In genomic region chr4:169619518-169619957, GRCh38 we compare ENCODE assay signal across 8 cellular contexts. TPM values are rescaled to one million over a fixed set of nuclear protein-coding genes. Genes with fewer than 3 reads are reported as not detected.
A peak's percentile ranks its signal among the peaks of the same experiment; 100 is the strongest.
DNase-seq lines count a peak whose midpoint lies in the region; ATAC-seq, FAIRE-seq and TF ChIP-seq lines count a peak whose summit lies in the region.

No MANE protein-coding gene starts in this region.

- peak overlapping the region; percentile 100 for H3K27ac Mint-ChIP-seq in WTC11

- no peaks in the 10 kb centered on the region for H3K27me3 ChIP-seq in layer of hippocampus (ENCODE audit: control insufficient read depth, insufficient read depth, low read length)

- CTCF ChIA-PET in WTC11 (lab: Charles Lee), result no interaction called here

- POLR2A ChIA-PET in WTC11 (lab: Charles Lee), result interaction anchor here (1.4 kb wide), 2 partner anchors 41 to 407 kb away, joined by 4 read pairs; partner anchors contain the start of gene MFAP3L

- TF ChIP-seq CTCF in 22Rv1 (IDR thresholded peaks at IDR 0.05), result peak; percentile 52
- no peak for TF ChIP-seq CTCF in WTC11 (IDR thresholded peaks at IDR 0.05)

- TF ChIP-seq POLR2A in GM12891 (IDR thresholded peaks at IDR 0.05; ENCODE audit: low read depth, low read length), result no peak

- peak overlapping the region; percentile 95 for H3K4me3 Mint-ChIP-seq in WTC11

- H3K9me3 Mint-ChIP-seq in WTC11, result peaks cover 3% of the 10 kb centered on the region; the same call in 1 of the 2 replicates

- no peak for DNase-seq in GM12891 (ENCODE audit: insufficient read length, low spot score)
- DNase-seq in NCI-H146 treated with DMSO at 0.1 percent for 48 hours (lab: John Stamatoyannopoulos, UW; ENCODE audit: unreplicated experiment), result peak; percentile 45
- DNase-seq in WTC11 (ENCODE audit: low spot score), result peak; percentile 25
- DNase-seq in cerebellum (ENCODE audit: low spot score), result peak; percentile 61
- peak; percentile 19 for DNase-seq in stimulated activated CD8-positive, alpha-beta memory T cell treated with anti-CD3 and anti-CD28 coated beads, Interleukin-15, amount 100 ng/mL, for 1 hour (ENCODE audit: low read depth)

- no peaks in the 10 kb centered on the region for H3K27me3 Mint-ChIP-seq in WTC11 (ENCODE audit: low read depth)

- peaks cover 21% of the 10 kb centered on the region for H3K4me1 Mint-ChIP-seq in WTC11

- FAIRE-seq in GM12891 (lab: Jason Lieb, UNC), result no peak

- no peaks in the 10 kb centered on the region for H3K36me3 Mint-ChIP-seq in WTC11

- ATAC-seq in HG02870 (IDR thresholded peaks at IDR 0.05; ENCODE audit: unreplicated experiment) (peak; percentile 39), WTC11 (peak; percentile 42)

- H3K27ac ChIP-seq in 22Rv1 (peak overlapping the region; percentile 87), layer of hippocampus (ENCODE audit: low read depth, low read length) (peak overlapping the region; percentile 88)

TF ChIP-seq in GM12891, 5 proteins besides CTCF, POLR2A, EP300 and RAD21:
- TF ChIP-seq SPI1 (IDR thresholded peaks at IDR 0.05; ENCODE audit: low read depth, low read length) (no peak), POU2F2 (IDR thresholded peaks at IDR 0.05; ENCODE audit: low read depth, low read length) (peak; percentile 88; the same call in 1 of the 2 replicates), POLR2AphosphoS5 (IDR thresholded peaks at IDR 0.05; ENCODE audit: low read depth, low read length) (no peak), PAX5 (IDR thresholded peaks at IDR 0.05; ENCODE audit: insufficient read depth, low read length, severe bottlenecking) (no peak)

TF ChIP-seq in WTC11, 78 proteins besides CTCF, POLR2A, EP300 and RAD21 (continues in another document):
- TF ChIP-seq MLX (CRISPR knock-in tag; IDR thresholded peaks at IDR 0.05) (no peak), HMGXB4 (CRISPR knock-in tag; IDR thresholded peaks at IDR 0.05) (no peak), GABPB1 (CRISPR knock-in tag; IDR thresholded peaks at IDR 0.05) (no peak), TEAD4 (CRISPR knock-in tag; IDR thresholded peaks at IDR 0.05) (no peak), E2F1 (CRISPR knock-in tag; IDR thresholded peaks at IDR 0.05) (no peak), ZBTB21 (CRISPR knock-in tag; IDR thresholded peaks at IDR 0.05; ENCODE audit: borderline replicate concordance) (no peak), ZMAT4 (CRISPR knock-in tag; IDR thresholded peaks at IDR 0.05) (no peak), ATF1 (CRISPR knock-in tag; IDR thresholded peaks at IDR 0.05) (no peak), MXD4 (CRISPR knock-in tag; IDR thresholded peaks at IDR 0.05; ENCODE audit: borderline replicate concordance) (no peak)
- TF ChIP-seq, protein P1, sequence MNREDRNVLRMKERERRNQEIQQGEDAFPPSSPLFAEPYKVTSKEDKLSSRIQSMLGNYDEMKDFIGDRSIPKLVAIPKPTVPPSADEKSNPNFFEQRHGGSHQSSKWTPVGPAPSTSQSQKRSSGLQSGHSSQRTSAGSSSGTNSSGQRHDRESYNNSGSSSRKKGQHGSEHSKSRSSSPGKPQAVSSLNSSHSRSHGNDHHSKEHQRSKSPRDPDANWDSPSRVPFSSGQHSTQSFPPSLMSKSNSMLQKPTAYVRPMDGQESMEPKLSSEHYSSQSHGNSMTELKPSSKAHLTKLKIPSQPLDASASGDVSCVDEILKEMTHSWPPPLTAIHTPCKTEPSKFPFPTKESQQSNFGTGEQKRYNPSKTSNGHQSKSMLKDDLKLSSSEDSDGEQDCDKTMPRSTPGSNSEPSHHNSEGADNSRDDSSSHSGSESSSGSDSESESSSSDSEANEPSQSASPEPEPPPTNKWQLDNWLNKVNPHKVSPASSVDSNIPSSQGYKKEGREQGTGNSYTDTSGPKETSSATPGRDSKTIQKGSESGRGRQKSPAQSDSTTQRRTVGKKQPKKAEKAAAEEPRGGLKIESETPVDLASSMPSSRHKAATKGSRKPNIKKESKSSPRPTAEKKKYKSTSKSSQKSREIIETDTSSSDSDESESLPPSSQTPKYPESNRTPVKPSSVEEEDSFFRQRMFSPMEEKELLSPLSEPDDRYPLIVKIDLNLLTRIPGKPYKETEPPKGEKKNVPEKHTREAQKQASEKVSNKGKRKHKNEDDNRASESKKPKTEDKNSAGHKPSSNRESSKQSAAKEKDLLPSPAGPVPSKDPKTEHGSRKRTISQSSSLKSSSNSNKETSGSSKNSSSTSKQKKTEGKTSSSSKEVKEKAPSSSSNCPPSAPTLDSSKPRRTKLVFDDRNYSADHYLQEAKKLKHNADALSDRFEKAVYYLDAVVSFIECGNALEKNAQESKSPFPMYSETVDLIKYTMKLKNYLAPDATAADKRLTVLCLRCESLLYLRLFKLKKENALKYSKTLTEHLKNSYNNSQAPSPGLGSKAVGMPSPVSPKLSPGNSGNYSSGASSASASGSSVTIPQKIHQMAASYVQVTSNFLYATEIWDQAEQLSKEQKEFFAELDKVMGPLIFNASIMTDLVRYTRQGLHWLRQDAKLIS (CRISPR knock-in tag; IDR thresholded peaks at IDR 0.05; ENCODE audit: borderline replicate concordance), result no peak
- TF ChIP-seq, protein P2, sequence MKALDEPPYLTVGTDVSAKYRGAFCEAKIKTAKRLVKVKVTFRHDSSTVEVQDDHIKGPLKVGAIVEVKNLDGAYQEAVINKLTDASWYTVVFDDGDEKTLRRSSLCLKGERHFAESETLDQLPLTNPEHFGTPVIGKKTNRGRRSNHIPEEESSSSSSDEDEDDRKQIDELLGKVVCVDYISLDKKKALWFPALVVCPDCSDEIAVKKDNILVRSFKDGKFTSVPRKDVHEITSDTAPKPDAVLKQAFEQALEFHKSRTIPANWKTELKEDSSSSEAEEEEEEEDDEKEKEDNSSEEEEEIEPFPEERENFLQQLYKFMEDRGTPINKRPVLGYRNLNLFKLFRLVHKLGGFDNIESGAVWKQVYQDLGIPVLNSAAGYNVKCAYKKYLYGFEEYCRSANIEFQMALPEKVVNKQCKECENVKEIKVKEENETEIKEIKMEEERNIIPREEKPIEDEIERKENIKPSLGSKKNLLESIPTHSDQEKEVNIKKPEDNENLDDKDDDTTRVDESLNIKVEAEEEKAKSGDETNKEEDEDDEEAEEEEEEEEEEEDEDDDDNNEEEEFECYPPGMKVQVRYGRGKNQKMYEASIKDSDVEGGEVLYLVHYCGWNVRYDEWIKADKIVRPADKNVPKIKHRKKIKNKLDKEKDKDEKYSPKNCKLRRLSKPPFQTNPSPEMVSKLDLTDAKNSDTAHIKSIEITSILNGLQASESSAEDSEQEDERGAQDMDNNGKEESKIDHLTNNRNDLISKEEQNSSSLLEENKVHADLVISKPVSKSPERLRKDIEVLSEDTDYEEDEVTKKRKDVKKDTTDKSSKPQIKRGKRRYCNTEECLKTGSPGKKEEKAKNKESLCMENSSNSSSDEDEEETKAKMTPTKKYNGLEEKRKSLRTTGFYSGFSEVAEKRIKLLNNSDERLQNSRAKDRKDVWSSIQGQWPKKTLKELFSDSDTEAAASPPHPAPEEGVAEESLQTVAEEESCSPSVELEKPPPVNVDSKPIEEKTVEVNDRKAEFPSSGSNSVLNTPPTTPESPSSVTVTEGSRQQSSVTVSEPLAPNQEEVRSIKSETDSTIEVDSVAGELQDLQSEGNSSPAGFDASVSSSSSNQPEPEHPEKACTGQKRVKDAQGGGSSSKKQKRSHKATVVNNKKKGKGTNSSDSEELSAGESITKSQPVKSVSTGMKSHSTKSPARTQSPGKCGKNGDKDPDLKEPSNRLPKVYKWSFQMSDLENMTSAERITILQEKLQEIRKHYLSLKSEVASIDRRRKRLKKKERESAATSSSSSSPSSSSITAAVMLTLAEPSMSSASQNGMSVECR (CRISPR knock-in tag; IDR thresholded peaks at IDR 0.05; ENCODE audit: borderline replicate concordance), result no peak

RNA-seq across cellular contexts. Expression of gene CLCN3, which starts 0.8 kb away (rescaled TPM):
- polyA plus RNA-seq in GM12891 (2012; ENCODE audit: low read depth, missing spikeins), result 5.6 TPM
- total RNA-seq in WTC11 (2021) (29.1 to 30.3 TPM (median 30.0 TPM) in 3 replicates), cerebellum (105 TPM)

RNA-seq across cellular contexts. Expression of gene NEK1, which starts 7.2 kb away (rescaled TPM):
- 3.5 TPM for polyA plus RNA-seq in GM12891 (2012; ENCODE audit: low read depth, missing spikeins)
- total RNA-seq in WTC11 (2021) (10.3 to 12.8 TPM (median 12.7 TPM) in 3 replicates), cerebellum (31.6 TPM)
